In the genomic region with DNA sequence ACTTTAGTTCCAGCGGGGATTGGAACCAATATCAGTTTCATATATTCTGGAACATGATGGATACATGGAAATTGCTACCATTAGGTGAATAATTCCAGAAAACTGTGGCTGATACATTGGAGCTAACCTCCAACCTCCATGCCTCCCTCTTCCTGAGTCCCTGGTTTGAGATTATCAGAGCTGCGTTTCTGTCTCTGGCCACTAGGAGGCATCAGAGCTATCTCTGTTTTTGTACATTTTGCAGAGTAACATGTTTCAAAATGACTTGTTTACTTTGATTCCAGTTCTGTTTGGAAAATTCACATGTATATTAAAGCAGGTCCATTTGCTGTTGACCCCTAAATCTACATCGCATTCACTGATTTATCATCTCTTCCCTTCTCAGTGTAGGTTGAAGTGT, we compare ENCODE assay signal across 8 cellular contexts. TPM values are rescaled to one million over a fixed set of nuclear protein-coding genes. Genes with fewer than 3 reads are reported as not detected.
DNase-seq lines count a peak whose midpoint lies in the region; ATAC-seq and TF ChIP-seq lines count a peak whose summit lies in the region.

No MANE protein-coding gene starts in this region.

- H3K4me2 ChIP-seq in GM23338 (no peak overlapping the region), mesendoderm (ENCODE audit: low read length) (no peak overlapping the region)

- H3K79me1 ChIP-seq in mesendoderm (ENCODE audit: low read length), result no peaks in the 10 kb centered on the region

- peak; percentile 59 to 64 for TF ChIP-seq CTCF in GM23338 (conservative IDR thresholded peaks at IDR 0.05; ENCODE audit: low read depth in 2 of 2)

- H3K9me2 ChIP-seq in GM23338 (ENCODE audit: insufficient read depth), result no peaks in the 10 kb centered on the region

- no peak overlapping the region for H3K56ac ChIP-seq in mesendoderm (ENCODE audit: low read length)

- H4K20me1 ChIP-seq in GM23338 (replicated peaks; ENCODE audit: insufficient read depth), result no peaks in the 10 kb centered on the region

- H3K4me1 Mint-ChIP-seq in GM23338, result peaks cover 8% of the 10 kb centered on the region; the same call in 2 of the 3 replicates

- H2BK15ac ChIP-seq in mesendoderm (replicated peaks; ENCODE audit: low read depth), result no peak overlapping the region

- no peaks in the 10 kb centered on the region for H3F3A ChIP-seq in GM23338 (replicated peaks; ENCODE audit: low read depth)

- H3K27ac ChIP-seq in GM23338 (ENCODE audit: low read depth) (no peak overlapping the region), mesendoderm (ENCODE audit: low read depth, low read length) (no peak overlapping the region)

- H3K36me3 ChIP-seq in GM23338 (ENCODE audit: insufficient read depth) (no peaks in the 10 kb centered on the region), mesendoderm (ENCODE audit: control insufficient read depth, insufficient read depth, low read length) (no peaks in the 10 kb centered on the region)

- no peak overlapping the region for H4K8ac ChIP-seq in mesendoderm (ENCODE audit: low read depth, low read length)

- no peak overlapping the region for H2AFZ ChIP-seq in GM23338

- H2BK120ac ChIP-seq in mesendoderm (ENCODE audit: low read depth, low read length), result no peak overlapping the region

- H2AK5ac ChIP-seq in mesendoderm (ENCODE audit: low read length), result no peak overlapping the region

- no peaks in the 10 kb centered on the region for H3K27me3 Mint-ChIP-seq in GM23338 (ENCODE audit: insufficient read depth, low read depth, poor library complexity)

- H3K4me1 ChIP-seq in GM23338 (ENCODE audit: insufficient read depth) (0 out of 2 replicates have a peak, but pooled peaks cover 4% of the 10 kb centered on the region), mesendoderm (ENCODE audit: control insufficient read depth, low read depth, low read length) (no peaks in the 10 kb centered on the region)

- H3K23ac ChIP-seq in mesendoderm (ENCODE audit: low read length), result no peak overlapping the region

- H3K79me2 ChIP-seq in GM23338 (replicated peaks; ENCODE audit: insufficient read depth), result no peaks in the 10 kb centered on the region
- no peaks in the 10 kb centered on the region for H3K79me2 ChIP-seq in mesendoderm (ENCODE audit: control insufficient read depth, insufficient read depth, low read length)

- H3K4me3 Mint-ChIP-seq in GM23338, result no peak overlapping the region

- in situ Hi-C loops in SK-MEL-5 (cut with HindIII; ENCODE audit: low pct_unique_long_range_greater_than_20kb, low sequenced_read_pairs), result no loop called here

- no peak for ATAC-seq in GM23338
- ATAC-seq in HG03025 (IDR thresholded peaks at IDR 0.05; ENCODE audit: low FRiP score, unreplicated experiment), result no peak

- no peak overlapping the region for H3K4me3 ChIP-seq in GM23338
- H3K4me3 ChIP-seq in mesendoderm (ENCODE audit: low read length), result no peak overlapping the region

- H3K27ac Mint-ChIP-seq in GM23338, result no peak overlapping the region

- no peak overlapping the region for H3K18ac ChIP-seq in mesendoderm (ENCODE audit: low read length)

- WGBS in mesendoderm (ENCODE audit: extremely low coverage, insufficient coverage, low lambda C conversion rate), result no CpG with 5 or more reads among the region's 3 CpGs

- H3K4ac ChIP-seq in mesendoderm (ENCODE audit: low read depth, low read length), result no peak overlapping the region

- H3K27me3 ChIP-seq in GM23338 (ENCODE audit: insufficient read depth), result no peaks in the 10 kb centered on the region
- no peaks in the 10 kb centered on the region for H3K27me3 ChIP-seq in mesendoderm (ENCODE audit: insufficient read depth, low read length, poor library complexity)

- H2BK5ac ChIP-seq in mesendoderm (ENCODE audit: low read length), result no peak overlapping the region

- no peaks in the 10 kb centered on the region for H3K9me3 Mint-ChIP-seq in GM23338

- no peak overlapping the region for H3K9ac ChIP-seq in mesendoderm (ENCODE audit: low read length)

- no peak overlapping the region for H4K5ac ChIP-seq in mesendoderm (ENCODE audit: low read length)

- no peaks in the 10 kb centered on the region for H3K36me3 Mint-ChIP-seq in GM23338 (ENCODE audit: low read depth)

- DNase-seq in DMS53 (lab: John Stamatoyannopoulos, UW) (peak; percentile 54), DMS53 treated with DMSO at 0.1 percent for 48 hours (lab: John Stamatoyannopoulos, UW; ENCODE audit: unreplicated experiment) (no peak), GM23338 (ENCODE audit: low spot score) (peak; percentile 41), SK-MEL-5 (ENCODE audit: low read depth, low spot score) (peak; percentile 51), mesendoderm (peak; percentile 27), HPDE6-E6E7 (ENCODE audit: extremely low spot score) (no peak)
- peak; percentile 12 for DNase-seq in central memory CD4-positive, alpha-beta T cell

TF ChIP-seq in GM23338, 12 proteins besides CTCF, POLR2A, EP300 and RAD21 (continues in another document):
- TF ChIP-seq STAT1 (IDR thresholded peaks at IDR 0.05; ENCODE audit: unreplicated experiment), result no peak
- no peak for TF ChIP-seq POLR2AphosphoS5 (IDR thresholded peaks at IDR 0.05; ENCODE audit: low read depth)
- TF ChIP-seq, protein P1, sequence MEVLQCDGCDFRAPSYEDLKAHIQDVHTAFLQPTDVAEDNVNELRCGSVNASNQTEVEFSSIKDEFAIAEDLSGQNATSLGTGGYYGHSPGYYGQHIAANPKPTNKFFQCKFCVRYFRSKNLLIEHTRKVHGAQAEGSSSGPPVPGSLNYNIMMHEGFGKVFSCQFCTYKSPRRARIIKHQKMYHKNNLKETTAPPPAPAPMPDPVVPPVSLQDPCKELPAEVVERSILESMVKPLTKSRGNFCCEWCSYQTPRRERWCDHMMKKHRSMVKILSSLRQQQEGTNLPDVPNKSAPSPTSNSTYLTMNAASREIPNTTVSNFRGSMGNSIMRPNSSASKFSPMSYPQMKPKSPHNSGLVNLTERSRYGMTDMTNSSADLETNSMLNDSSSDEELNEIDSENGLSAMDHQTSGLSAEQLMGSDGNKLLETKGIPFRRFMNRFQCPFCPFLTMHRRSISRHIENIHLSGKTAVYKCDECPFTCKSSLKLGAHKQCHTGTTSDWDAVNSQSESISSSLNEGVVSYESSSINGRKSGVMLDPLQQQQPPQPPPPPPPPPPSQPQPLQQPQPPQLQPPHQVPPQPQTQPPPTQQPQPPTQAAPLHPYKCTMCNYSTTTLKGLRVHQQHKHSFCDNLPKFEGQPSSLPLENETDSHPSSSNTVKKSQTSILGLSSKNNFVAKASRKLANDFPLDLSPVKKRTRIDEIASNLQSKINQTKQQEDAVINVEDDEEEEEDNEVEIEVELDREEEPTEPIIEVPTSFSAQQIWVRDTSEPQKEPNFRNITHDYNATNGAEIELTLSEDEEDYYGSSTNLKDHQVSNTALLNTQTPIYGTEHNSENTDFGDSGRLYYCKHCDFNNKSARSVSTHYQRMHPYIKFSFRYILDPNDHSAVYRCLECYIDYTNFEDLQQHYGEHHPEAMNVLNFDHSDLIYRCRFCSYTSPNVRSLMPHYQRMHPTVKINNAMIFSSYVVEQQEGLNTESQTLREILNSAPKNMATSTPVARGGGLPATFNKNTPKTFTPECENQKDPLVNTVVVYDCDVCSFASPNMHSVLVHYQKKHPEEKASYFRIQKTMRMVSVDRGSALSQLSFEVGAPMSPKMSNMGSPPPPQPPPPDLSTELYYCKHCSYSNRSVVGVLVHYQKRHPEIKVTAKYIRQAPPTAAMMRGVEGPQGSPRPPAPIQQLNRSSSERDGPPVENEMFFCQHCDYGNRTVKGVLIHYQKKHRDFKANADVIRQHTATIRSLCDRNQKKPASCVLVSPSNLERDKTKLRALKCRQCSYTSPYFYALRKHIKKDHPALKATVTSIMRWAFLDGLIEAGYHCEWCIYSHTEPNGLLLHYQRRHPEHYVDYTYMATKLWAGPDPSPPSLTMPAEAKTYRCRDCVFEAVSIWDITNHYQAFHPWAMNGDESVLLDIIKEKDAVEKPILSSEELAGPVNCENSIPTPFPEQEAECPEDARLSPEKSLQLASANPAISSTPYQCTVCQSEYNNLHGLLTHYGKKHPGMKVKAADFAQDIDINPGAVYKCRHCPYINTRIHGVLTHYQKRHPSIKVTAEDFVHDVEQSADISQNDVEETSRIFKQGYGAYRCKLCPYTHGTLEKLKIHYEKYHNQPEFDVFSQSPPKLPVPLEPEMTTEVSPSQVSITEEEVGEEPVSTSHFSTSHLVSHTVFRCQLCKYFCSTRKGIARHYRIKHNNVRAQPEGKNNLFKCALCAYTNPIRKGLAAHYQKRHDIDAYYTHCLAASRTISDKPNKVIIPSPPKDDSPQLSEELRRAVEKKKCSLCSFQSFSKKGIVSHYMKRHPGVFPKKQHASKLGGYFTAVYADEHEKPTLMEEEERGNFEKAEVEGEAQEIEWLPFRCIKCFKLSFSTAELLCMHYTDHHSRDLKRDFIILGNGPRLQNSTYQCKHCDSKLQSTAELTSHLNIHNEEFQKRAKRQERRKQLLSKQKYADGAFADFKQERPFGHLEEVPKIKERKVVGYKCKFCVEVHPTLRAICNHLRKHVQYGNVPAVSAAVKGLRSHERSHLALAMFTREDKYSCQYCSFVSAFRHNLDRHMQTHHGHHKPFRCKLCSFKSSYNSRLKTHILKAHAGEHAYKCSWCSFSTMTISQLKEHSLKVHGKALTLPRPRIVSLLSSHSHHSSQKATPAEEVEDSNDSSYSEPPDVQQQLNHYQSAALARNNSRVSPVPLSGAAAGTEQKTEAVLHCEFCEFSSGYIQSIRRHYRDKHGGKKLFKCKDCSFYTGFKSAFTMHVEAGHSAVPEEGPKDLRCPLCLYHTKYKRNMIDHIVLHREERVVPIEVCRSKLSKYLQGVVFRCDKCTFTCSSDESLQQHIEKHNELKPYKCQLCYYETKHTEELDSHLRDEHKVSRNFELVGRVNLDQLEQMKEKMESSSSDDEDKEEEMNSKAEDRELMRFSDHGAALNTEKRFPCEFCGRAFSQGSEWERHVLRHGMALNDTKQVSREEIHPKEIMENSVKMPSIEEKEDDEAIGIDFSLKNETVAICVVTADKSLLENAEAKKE (CRISPR knock-in tag; IDR thresholded peaks at IDR 0.05), result no peak
- no peak for TF ChIP-seq EZH2phosphoT487 (IDR thresholded peaks at IDR 0.05; ENCODE audit: unreplicated experiment)
- no peak for TF ChIP-seq JUNB (IDR thresholded peaks at IDR 0.05; ENCODE audit: unreplicated experiment)
- no peak for TF ChIP-seq ZNF114 (CRISPR knock-in tag; IDR thresholded peaks at IDR 0.05)
- TF ChIP-seq EZH2 (IDR thresholded peaks at IDR 0.05; ENCODE audit: low read depth, unreplicated experiment), result no peak

RNA-seq across cellular contexts. Expression of a gene that starts 2.4 kb away (rescaled TPM):
- total RNA-seq in GM23338 (2014; rRNA removed; shearing (Covaris generic)), result 0.83 and 1.6 TPM in 2 replicates
- polyA plus RNA-seq in GM23338 (2016; fragmentation: Nextera tagmentation; extraction: Ambion mirVana), result 0.34 and 0.40 TPM in 2 replicates
- total RNA-seq in SK-MEL-5 (2014; rRNA removed; shearing (Covaris generic)), result not detected in 2 replicates
- 0.09 TPM in 1 of 2 replicates, not detected in the other for polyA plus RNA-seq in SK-MEL-5 (2015; cell fraction: cytosol; rRNA removed)
- polyA plus RNA-seq in SK-MEL-5 (2015; cell fraction: nucleus; rRNA removed), result 2.7 TPM in 1 of 2 replicates, not detected in the other
- not detected for polyA plus RNA-seq in mesendoderm (2013, experiment 1 of 2)
- 0.06 TPM for polyA plus RNA-seq in mesendoderm (2013, experiment 2 of 2)

Comparison
In these comparisons a context has a peak if more than half of its experiments do, and no peak if none do; other contexts are left out.
1. DNase-seq: peak in DMS53 (single experiment), GM23338 (single experiment), SK-MEL-5 (single experiment), central memory CD4-positive, alpha-beta T cell (single experiment) and mesendoderm (single experiment); none in DMS53 treated with DMSO at 0.1 percent for 48 hours (single experiment) and HPDE6-E6E7 (single experiment).